ENCODE assay signal across 32 cellular contexts in genomic region chr15:29086891-29087290, GRCh38.
"Had no signal": no experiment of that assay in that cellular context is flagged by ENCODE, and none has a peak within 500 bp of the region (broad histone marks: within the 10 kb centered on the region; RNA-seq: fewer than 3 reads in every experiment).

No MANE protein-coding gene starts in this region.

- H3K4me3 Mint-ChIP-seq: activated B cell treated with CpG ODN at 0.5 μM for 24 hours; activated CD8-positive, alpha-beta T cell treated with anti-CD3 and anti-CD28 coated beads for 36 hours; activated naive CD4-positive, alpha-beta T cell treated with anti-CD3 and anti-CD28 coated beads for 36 hours; activated naive CD4-positive, alpha-beta T cell treated with anti-CD3 and anti-CD28 coated beads, Interleukin-2, amount 50 U/mL, for 24 hours; activated naive CD8-positive, alpha-beta T cell treated with anti-CD3 and anti-CD28 coated beads for 36 hours; activated naive CD8-positive, alpha-beta T cell treated with anti-CD3 and anti-CD28 coated beads, Interleukin-2, amount 50 U/mL, for 24 hours; activated T-cell treated with anti-CD3 and anti-CD28 coated beads, Interleukin-2, amount 50 U/mL, for 4 hours; activated T-helper 1 cell treated with anti-CD3 and anti-CD28 coated beads, Interleukin-12 subunit alpha, Interleukin-12 subunit beta, Interleukin-2, Interleukin-4 antibody, amounts not matched to agents 30 ng/mL and 10 ng/mL and 1 ng/mL, durations not matched to agents 14 hours and 24 hours and 36 hours; effector memory CD8-positive, alpha-beta T cell; T-helper 17 cell; T-helper 2 cell treated with Interferon-gamma antibody and Interleukin-4, amounts not matched to agents 5 μg/mL and 100 μg/mL, for 36 hours had no signal

- H3K27me3 Mint-ChIP-seq: activated CD8-positive, alpha-beta T cell treated with anti-CD3 and anti-CD28 coated beads for 36 hours; activated naive CD4-positive, alpha-beta T cell treated with anti-CD3 and anti-CD28 coated beads, Interleukin-2, amount 50 U/mL, for 24 hours; activated naive CD8-positive, alpha-beta T cell treated with anti-CD3 and anti-CD28 coated beads for 36 hours; activated naive CD8-positive, alpha-beta T cell treated with anti-CD3 and anti-CD28 coated beads, Interleukin-2, amount 50 U/mL, for 24 hours; effector memory CD8-positive, alpha-beta T cell; T-helper 17 cell had no signal

- H3K27me3 ChIP-seq: adrenal gland, body of pancreas, esophagus muscularis mucosa had no signal

- DNase-seq: activated B cell treated with CpG ODN at 0.5 μM for 24 hours; activated CD4-positive, alpha-beta T cell treated with anti-CD3 and anti-CD28 coated beads for 48 hours; activated CD4-positive, alpha-beta T cell treated with anti-CD3 and anti-CD28 coated beads, Interleukin-2, amount 50 U/mL, for 1 hour; activated CD4-positive, alpha-beta T cell treated with anti-CD3 and anti-CD28 coated beads, Interleukin-2, amount 50 U/mL, for 48 hours; activated CD8-positive, alpha-beta memory T cell treated with anti-CD3 and anti-CD28 coated beads for 24 hours; activated CD8-positive, alpha-beta T cell treated with anti-CD3 and anti-CD28 coated beads for 36 hours; activated effector memory CD4-positive, alpha-beta T cell treated with anti-CD3 and anti-CD28 coated beads, Interleukin-2, amount 50 U/mL, for 16 hours; activated naive CD4-positive, alpha-beta T cell treated with anti-CD3 and anti-CD28 coated beads for 36 hours; activated naive CD8-positive, alpha-beta T cell treated with anti-CD3 and anti-CD28 coated beads for 36 hours; activated naive CD8-positive, alpha-beta T cell treated with anti-CD3 and anti-CD28 coated beads, Interleukin-2, amount 50 U/mL, for 24 hours; activated T-cell treated with anti-CD3 and anti-CD28 coated beads, Interleukin-2, amount 50 U/mL, for 4 hours; adrenal gland; amygdala; body of pancreas; caudate nucleus; cortex of kidney; dermis blood vessel endothelial cell; effector CD4-positive, alpha-beta T cell; effector memory CD8-positive, alpha-beta T cell; erythroblast; foreskin melanocyte; T-helper 1 cell; T-helper 17 cell; T1000; WERI-Rb-1 had no signal

- H3K27ac Mint-ChIP-seq: activated B cell treated with CpG ODN at 0.5 μM for 24 hours; activated CD8-positive, alpha-beta T cell treated with anti-CD3 and anti-CD28 coated beads for 36 hours; activated naive CD4-positive, alpha-beta T cell treated with anti-CD3 and anti-CD28 coated beads for 36 hours; activated naive CD8-positive, alpha-beta T cell treated with anti-CD3 and anti-CD28 coated beads, Interleukin-2, amount 50 U/mL, for 24 hours; activated T-helper 1 cell treated with anti-CD3 and anti-CD28 coated beads, Interleukin-12 subunit alpha, Interleukin-12 subunit beta, Interleukin-2, Interleukin-4 antibody, amounts not matched to agents 30 ng/mL and 10 ng/mL and 1 ng/mL, durations not matched to agents 14 hours and 24 hours and 36 hours; activated T-helper 2 cell treated with anti-CD3 and anti-CD28 coated beads, Interferon-gamma antibody, Interleukin-2, Interleukin-4, amounts not matched to agents 10 μg/mL and 5 μg/mL and 100 μg/mL, durations not matched to agents 14 hours and 24 hours and 36 hours; T-helper 2 cell treated with Interferon-gamma antibody and Interleukin-4, amounts not matched to agents 5 μg/mL and 100 μg/mL, for 36 hours had no signal

- ATAC-seq: activated CD4-positive, CD25-positive, alpha-beta regulatory T cell treated with anti-CD3 and anti-CD28 coated beads, Interleukin-2, amount 50 U/mL, for 24 hours; activated CD8-positive, alpha-beta T cell treated with anti-CD3 and anti-CD28 coated beads for 36 hours; activated naive CD8-positive, alpha-beta T cell treated with anti-CD3 and anti-CD28 coated beads, Interleukin-2, amount 50 U/mL, for 24 hours; activated T-cell treated with anti-CD3 and anti-CD28 coated beads, Interleukin-2, amount 50 U/mL, for 4 hours; body of pancreas; effector memory CD8-positive, alpha-beta T cell; gastroesophageal sphincter; T-helper 17 cell had no signal

- H3K4me3 ChIP-seq: adrenal gland, body of pancreas, esophagus muscularis mucosa, gastroesophageal sphincter had no signal

- H3K9me3 ChIP-seq: adrenal gland, body of pancreas, gastroesophageal sphincter had no signal

- H3K4me1 Mint-ChIP-seq: activated B cell treated with CpG ODN at 0.5 μM for 24 hours had no signal

- H3K27ac ChIP-seq: adrenal gland, body of pancreas, esophagus muscularis mucosa, gastroesophageal sphincter, WERI-Rb-1 had no signal

- H3K9me3 Mint-ChIP-seq: activated naive CD4-positive, alpha-beta T cell treated with anti-CD3 and anti-CD28 coated beads, Interleukin-2, amount 50 U/mL, for 24 hours; activated naive CD8-positive, alpha-beta T cell treated with anti-CD3 and anti-CD28 coated beads for 36 hours had no signal

- H3K36me3 ChIP-seq: adrenal gland, esophagus muscularis mucosa, gastroesophageal sphincter, WERI-Rb-1 had no signal

- H3K4me1 ChIP-seq: adrenal gland, body of pancreas, esophagus muscularis mucosa, gastroesophageal sphincter had no signal
